ENCODE assay signal across 19 cellular contexts in the genomic region with DNA sequence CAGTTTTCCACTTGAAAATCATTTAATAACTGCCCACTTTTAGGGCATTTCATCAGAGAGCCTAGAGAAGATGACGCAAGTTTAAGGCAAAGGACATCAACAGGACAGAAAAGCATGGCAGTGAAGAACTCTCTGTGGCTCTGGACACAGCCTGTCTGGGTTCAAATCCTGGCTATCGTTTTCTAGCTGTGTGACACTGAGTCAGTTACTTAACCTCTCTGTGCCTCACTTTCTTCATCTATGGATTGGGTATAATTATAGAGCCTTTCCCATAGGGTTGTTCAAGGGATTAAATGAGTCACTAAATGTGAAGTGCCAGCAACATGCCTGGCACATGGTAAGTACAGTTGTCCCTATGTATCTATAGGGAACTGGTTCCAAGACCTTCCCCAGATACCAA. TPM values are rescaled to one million over a fixed set of nuclear protein-coding genes. Genes with fewer than 3 reads are reported as not detected.
DNase-seq lines count a peak whose midpoint lies in the region; ATAC-seq, FAIRE-seq and TF ChIP-seq lines count a peak whose summit lies in the region.
"Had no signal": no experiment of that assay in that cellular context is flagged by ENCODE, and none has a peak within 500 bp of the region (broad histone marks: within the 10 kb centered on the region; RNA-seq: fewer than 3 reads in every experiment).

No MANE protein-coding gene starts in this region.

- peaks cover 37% of the 10 kb centered on the region for H3K36me3 Mint-ChIP-seq in HFFc6 (ENCODE audit: low read depth)
- H3K36me3 Mint-ChIP-seq: CD4-positive, alpha-beta memory T cell had no signal

- no peak for FAIRE-seq in A549 (lab: Jason Lieb, UNC)
- FAIRE-seq: A204.1, GM12878, GM19239 had no signal

- no peak overlapping the region for H2BK120ac ChIP-seq in trophoblast cell (ENCODE audit: insufficient read depth, low read length, poor library complexity)
- H2BK120ac ChIP-seq in mesenchymal stem cell (ENCODE audit: low read depth, low read length), result no peak overlapping the region

- TF ChIP-seq POLR2A in A549 (IDR thresholded peaks at IDR 0.05; ENCODE audit: low read length), result no peak

- no peaks in the 10 kb centered on the region for H3K9me3 ChIP-seq in A549
- no peaks in the 10 kb centered on the region for H3K9me3 ChIP-seq in trophoblast cell (ENCODE audit: insufficient read depth, low read depth, low read length)
- H3K9me3 ChIP-seq in GM23248 (ENCODE audit: low read depth), result no peaks in the 10 kb centered on the region
- no peaks in the 10 kb centered on the region for H3K9me3 ChIP-seq in mesenchymal stem cell (ENCODE audit: control insufficient read depth, low read length)
- H3K9me3 ChIP-seq: Caco-2, HAP-1 had no signal

- no peak for TF ChIP-seq EP300 in A549 (IDR thresholded peaks at IDR 0.05)

- H4K8ac ChIP-seq in trophoblast cell (ENCODE audit: low read depth, low read length) (no peak overlapping the region), mesenchymal stem cell (ENCODE audit: low read length) (no peak overlapping the region)

- H3F3A ChIP-seq in GM23248 (ENCODE audit: insufficient read depth), result peaks cover 43% of the 10 kb centered on the region

- H3K4me3 ChIP-seq in A549, result no peak overlapping the region
- H3K4me3 ChIP-seq in trophoblast cell (ENCODE audit: low read depth, low read length), result no peak overlapping the region
- H3K4me3 ChIP-seq in GM23248, result no peak overlapping the region
- H3K4me3 ChIP-seq in mesenchymal stem cell (ENCODE audit: insufficient read depth in 1 of 2, low read depth in 1 of 2, low read length in 2 of 2), result no peak overlapping the region
- H3K4me3 ChIP-seq: GM12878, GM23338, HAP-1 had no signal

- H3K79me1 ChIP-seq in trophoblast cell (ENCODE audit: low read length) (no peaks in the 10 kb centered on the region), mesenchymal stem cell (replicated peaks; ENCODE audit: low read length, poor library complexity, severe bottlenecking) (peaks cover 8% of the 10 kb centered on the region)

- no peak overlapping the region for H2AFZ ChIP-seq in trophoblast cell (ENCODE audit: insufficient read depth, low read length, poor library complexity)
- no peak overlapping the region for H2AFZ ChIP-seq in GM23248
- H2AFZ ChIP-seq in mesenchymal stem cell (ENCODE audit: low read depth, low read length), result no peak overlapping the region
- H2AFZ ChIP-seq: GM23338 had no signal

- H3K18ac ChIP-seq in trophoblast cell (ENCODE audit: low read length), result no peak overlapping the region
- H3K18ac ChIP-seq in mesenchymal stem cell (ENCODE audit: low read depth in 1 of 2, low read length in 2 of 2), result no peak overlapping the region

- H4K20me1 ChIP-seq in GM23248 (ENCODE audit: insufficient read depth), result peaks cover 9% of the 10 kb centered on the region; the same call in 1 of the 2 replicates

- no peak overlapping the region for H3K4me3 Mint-ChIP-seq in HFFc6
- H3K4me3 Mint-ChIP-seq: CD4-positive, alpha-beta memory T cell; GM23338 had no signal

- in situ Hi-C loops in GM23248 (cut with MboI), result loop anchor here (5.0 to 25.0 kb wide), 2 partner anchors 208 to 258 kb away; no protein-coding TSS in a partner anchor

- no peaks in the 10 kb centered on the region for H3K9me2 ChIP-seq in GM23248 (ENCODE audit: insufficient read depth)

- H3K27ac ChIP-seq in A549, result peak overlapping the region; percentile 41 to 43; a peak in 3 of 6 replicates
- H3K27ac ChIP-seq in VCaP, result peak overlapping the region; percentile 81
- no peak overlapping the region for H3K27ac ChIP-seq in trophoblast cell (ENCODE audit: low read depth, low read length)
- H3K27ac ChIP-seq in GM23248, result no peak overlapping the region
- no peak overlapping the region for H3K27ac ChIP-seq in mesenchymal stem cell (ENCODE audit: low read length, poor library complexity, severe bottlenecking)
- H3K27ac ChIP-seq: 22Rv1 had no signal

- H3K27me3 Mint-ChIP-seq in HFFc6 (ENCODE audit: insufficient read depth), result no peaks in the 10 kb centered on the region

- H2BK5ac ChIP-seq in trophoblast cell (ENCODE audit: low read depth, low read length, poor library complexity) (no peak overlapping the region), mesenchymal stem cell (ENCODE audit: low read depth, low read length, poor library complexity, severe bottlenecking) (no peak overlapping the region)

- H3K79me2 ChIP-seq in trophoblast cell (ENCODE audit: control insufficient read depth, insufficient read depth, low read length, poor library complexity), result peaks cover 2% of the 10 kb centered on the region
- H3K79me2 ChIP-seq in GM23248 (ENCODE audit: insufficient read depth), result peaks cover 100% of the 10 kb centered on the region

- ATAC-seq in A549, result no peak
- ATAC-seq: GM12878, GM23338 had no signal

- peaks cover 66% of the 10 kb centered on the region for H3K4me1 Mint-ChIP-seq in HFFc6 (ENCODE audit: low read depth)

- POLR2A ChIA-PET in A549 (lab: Yijun Ruan, JAX), result no interaction called here

- H3K23ac ChIP-seq in trophoblast cell (ENCODE audit: low read length), result no peak overlapping the region
- no peak overlapping the region for H3K23ac ChIP-seq in mesenchymal stem cell (ENCODE audit: low read length in 2 of 2)

- TF ChIP-seq RAD21 in A549 (conservative IDR thresholded peaks at IDR 0.05 in 1 of 2, IDR thresholded peaks at IDR 0.05 in 1 of 2), result no peak

- H3K4me2 ChIP-seq in A549 (peak overlapping the region; percentile 67), trophoblast cell (ENCODE audit: low read length) (no peak overlapping the region), GM23248 (ENCODE audit: unreplicated experiment) (no peak overlapping the region), mesenchymal stem cell (ENCODE audit: low read length, poor library complexity, severe bottlenecking) (no peak overlapping the region)
- H3K4me2 ChIP-seq: GM23338 had no signal

- H4K91ac ChIP-seq in trophoblast cell (ENCODE audit: low read depth, low read length), result no peak overlapping the region
- no peak overlapping the region for H4K91ac ChIP-seq in mesenchymal stem cell (ENCODE audit: low read length)

- 88% methylated on average over 2 of the region's 2 CpGs for WGBS in A549 (ENCODE audit: missing lambda C conversion rate)
- no CpG with 5 or more reads among the region's 2 CpGs for WGBS in trophoblast cell (ENCODE audit: extremely low coverage, insufficient coverage, insufficient read length)
- WGBS in GM23248 (ENCODE audit: low coverage in 1 of 2, low lambda C conversion rate in 2 of 2, missing lambda C conversion rate in 2 of 2), 2 experiments, result 98 to 100% methylated on average over 2 of the region's 2 CpGs
- WGBS in mesenchymal stem cell, result 93% methylated on average over 2 of the region's 2 CpGs

- DNase-seq in A549 (ENCODE audit: low read depth in 1 of 2, low spot score in 1 of 2) (no peak), HFFc6 (no peak), trophoblast cell (no peak), GM23248 (no peak), mesenchymal stem cell (no peak), SKM-1 treated with dmso at 0.1 percent for 144 hours (lab: John Stamatoyannopoulos, UW; ENCODE audit: unreplicated experiment) (no peak)
- DNase-seq: C1 segment of cervical spinal cord; Caco-2; CD4-positive, alpha-beta memory T cell; DMS153; DND-41; GDM1 had no signal

- H4K12ac ChIP-seq in trophoblast cell (ENCODE audit: low read depth, low read length), result no peak overlapping the region

- H3K14ac ChIP-seq in trophoblast cell (ENCODE audit: low read length) (no peak overlapping the region), mesenchymal stem cell (ENCODE audit: low read length in 2 of 2) (no peak overlapping the region)

- CTCF ChIA-PET in A549 (lab: Yijun Ruan, JAX), result interaction anchor here (0.5 to 5.6 kb wide), 4 partner anchors 37 to 278 kb away, joined by 3 to 41 read pairs (median 12); no protein-coding TSS in a partner anchor

- H3K27ac Mint-ChIP-seq in HFFc6, result peak overlapping the region; percentile 66; the same call in 1 of the 2 replicates
- H3K27ac Mint-ChIP-seq: CD4-positive, alpha-beta memory T cell; GM23338 had no signal

- peak overlapping the region; percentile 80 for H3K4ac ChIP-seq in trophoblast cell (ENCODE audit: low read depth, low read length)
- H3K4ac ChIP-seq in mesenchymal stem cell (ENCODE audit: low read depth in 1 of 2, low read length in 2 of 2), result no peak overlapping the region

- no peak overlapping the region for H3K9ac ChIP-seq in trophoblast cell (ENCODE audit: low read length)
- no peak overlapping the region for H3K9ac ChIP-seq in GM23248
- H3K9ac ChIP-seq in mesenchymal stem cell (ENCODE audit: low read length), result no peak overlapping the region

- no peak overlapping the region for H2BK12ac ChIP-seq in trophoblast cell (ENCODE audit: low read length)
- H2BK12ac ChIP-seq in mesenchymal stem cell (ENCODE audit: low read length in 2 of 2), result no peak overlapping the region

- no peaks in the 10 kb centered on the region for H3K9me3 Mint-ChIP-seq in HFFc6
- H3K9me3 Mint-ChIP-seq: GM23338 had no signal

- H2BK15ac ChIP-seq in mesenchymal stem cell (ENCODE audit: low read depth, poor library complexity, severe bottlenecking), result no peak overlapping the region

- H3K36me3 ChIP-seq in trophoblast cell (ENCODE audit: control insufficient read depth in 1 of 2, insufficient read depth in 2 of 2, low read length in 2 of 2) (no peaks in the 10 kb centered on the region), GM23248 (ENCODE audit: low read depth) (no peaks in the 10 kb centered on the region), mesenchymal stem cell (ENCODE audit: control insufficient read depth in 1 of 2, insufficient read depth in 2 of 2, low read depth in 1 of 2, low read length in 2 of 2) (no peaks in the 10 kb centered on the region)

- TF ChIP-seq CTCF in A549 (IDR thresholded peaks at IDR 0.05) (no peak), HFFc6 (IDR thresholded peaks at IDR 0.05) (no peak), VCaP (conservative IDR thresholded peaks at IDR 0.05) (no peak)

- peaks cover 49% of the 10 kb centered on the region for H3K4me1 ChIP-seq in A549
- H3K4me1 ChIP-seq in trophoblast cell (ENCODE audit: control insufficient read depth in 1 of 2, insufficient read depth in 2 of 2, low read length in 2 of 2), result peaks cover 3 to 8% of the 10 kb centered on the region in 2 experiments
- H3K4me1 ChIP-seq in GM23248 (ENCODE audit: insufficient read depth), result peaks cover 25% of the 10 kb centered on the region
- H3K4me1 ChIP-seq in mesenchymal stem cell (ENCODE audit: control insufficient read depth, insufficient read depth, low read depth, low read length), result peaks cover 6% of the 10 kb centered on the region

- no peaks in the 10 kb centered on the region for H3K27me3 ChIP-seq in trophoblast cell (ENCODE audit: insufficient read depth, low read length)
- H3K27me3 ChIP-seq in GM23248 (replicated peaks; ENCODE audit: insufficient read depth), result no peaks in the 10 kb centered on the region
- no peaks in the 10 kb centered on the region for H3K27me3 ChIP-seq in mesenchymal stem cell (ENCODE audit: control insufficient read depth in 1 of 2, insufficient read depth in 1 of 2, low read length in 2 of 2)

- H2AK5ac ChIP-seq in trophoblast cell (ENCODE audit: low read length), result no peak overlapping the region
- no peak overlapping the region for H2AK5ac ChIP-seq in mesenchymal stem cell (ENCODE audit: low read length, severe bottlenecking)

RNA-seq across cellular contexts. Expression of gene MYO10, which starts 6.7 kb away (rescaled TPM):
- 68.0 and 132 TPM in 2 replicates for polyA plus RNA-seq in A549 (2011; rRNA removed)
- polyA plus RNA-seq in A549 (2012; cell fraction: cytosol; rRNA removed), result 28.5 and 36.3 TPM in 2 replicates
- polyA plus RNA-seq in A549 (2012; cell fraction: nucleus; rRNA removed), result 35.8 and 50.4 TPM in 2 replicates
- polyA plus RNA-seq in A549 (2017; fragmentation: RNase III; extraction: RNeasy Plus Mini Kit Qiagen cat#74134 plus additional on column Dnase treatment), result 68.5 to 71.5 TPM (median 68.9 TPM) in 3 replicates
- 236 and 309 TPM in 2 replicates for polyA minus RNA-seq in A549 (2011; rRNA and poly(A)+ RNA removed)
- 100 to 1,000 TPM in 5 of 6 experiments, 10 to 100 TPM in 1; 99.4 to 142 (median 129) TPM for total RNA-seq in HFFc6 (2021; fragmentation: NEBNext Ultra II Directional; extraction: Animal tissue kit (Norgen Biotek cat#: 25700))
- 79.9 and 84.9 TPM in 2 replicates for polyA plus RNA-seq in trophoblast cell (2013)
- 43.2 and 49.1 TPM in 2 replicates for total RNA-seq in GM23248 (2014; rRNA removed; shearing (Covaris generic))
- polyA plus RNA-seq in GM23248 (2016; fragmentation: Nextera tagmentation; extraction: Ambion mirVana), result 42.2 and 47.0 TPM in 2 replicates
- polyA plus RNA-seq in mesenchymal stem cell (2013, experiment 1 of 2), result 73.4 TPM
- 68.5 TPM for polyA plus RNA-seq in mesenchymal stem cell (2013, experiment 2 of 2)

Comparison
In these comparisons a context has a peak if more than half of its experiments do, and no peak if none do; other contexts are left out.
1. H3K27ac ChIP-seq: peak in A549 (2 of 2) and VCaP (single experiment); none in trophoblast cell (single experiment), GM23248 (single experiment) and mesenchymal stem cell (single experiment).